Comparison of ENCODE assay signal across 1 cellular context in genomic region chr11:120249279-120250022, GRCh38.
TF ChIP-seq lines count a peak whose summit lies in the region.

No MANE protein-coding gene starts in this region.

TF ChIP-seq in HCT116, 20 proteins besides CTCF, POLR2A, EP300 and RAD21:
- no peak for TF ChIP-seq ELF1 (IDR thresholded peaks at IDR 0.05; ENCODE audit: borderline replicate concordance, low read depth)
- no peak for TF ChIP-seq FOSL1 (IDR thresholded peaks at IDR 0.05; ENCODE audit: low read depth)
- 0 out of 2 replicates have a peak, but pooled peaks have one; percentile 4 for TF ChIP-seq MAX (IDR thresholded peaks at IDR 0.05)
